19 cellular contexts compared by ENCODE assay signal in the genomic region with DNA sequence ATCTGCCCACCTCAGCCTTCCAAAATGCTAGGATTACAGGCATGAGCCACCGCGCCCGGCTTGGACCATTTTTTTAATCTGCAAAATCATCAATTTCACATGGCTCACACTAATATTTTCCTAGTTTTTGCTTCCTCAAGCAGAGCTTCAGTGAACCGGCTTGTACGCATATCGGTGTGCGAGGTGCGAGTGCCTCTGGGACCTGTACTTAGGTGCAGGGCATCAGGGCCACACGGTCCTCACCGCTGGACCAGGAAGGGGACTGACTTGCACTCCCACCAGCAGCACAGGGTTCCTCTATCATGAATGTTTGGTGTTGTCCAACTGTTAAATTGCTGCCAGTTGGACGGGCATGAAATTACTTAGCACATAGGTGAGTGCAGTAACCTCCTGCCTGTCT. TPM values are rescaled to one million over a fixed set of nuclear protein-coding genes. Genes with fewer than 3 reads are reported as not detected.
DNase-seq lines count a peak whose midpoint lies in the region; ATAC-seq and TF ChIP-seq lines count a peak whose summit lies in the region.
"Had no signal": no experiment of that assay in that cellular context is flagged by ENCODE, and none has a peak within 500 bp of the region (broad histone marks: within the 10 kb centered on the region; RNA-seq: fewer than 3 reads in every experiment).

No MANE protein-coding gene starts in this region.

- H3K18ac ChIP-seq in IMR-90 (ENCODE audit: low read depth, low read length) (no peak overlapping the region), neuronal stem cell (ENCODE audit: low read length) (no peak overlapping the region)

- WGBS in IMR-90 (ENCODE audit: extremely low coverage in 2 of 2, insufficient read length in 1 of 2), 2 experiments, result 84% methylated on average over 6 of the region's 11 CpGs; no CpG with 5 or more reads in 1 of the 2 experiments
- no CpG with 5 or more reads among the region's 11 CpGs for WGBS in neuronal stem cell (ENCODE audit: extremely low coverage in 2 of 2, insufficient read length in 2 of 2, insufficient replicate concordance in 1 of 2), 2 donors

- H3K27ac Mint-ChIP-seq in dendritic cell treated with granulocyte-macrophage colony-stimulating factor and Interleukin-4, amounts not matched to agents 40 ng/mL and 50 ng/mL, for 4 days, result peak overlapping the region; percentile 47
- H3K27ac Mint-ChIP-seq: B cell; CD4-positive, CD25-positive, alpha-beta regulatory T cell; CD8-positive, alpha-beta T cell; GM23338; HFFc6 had no signal

- TF ChIP-seq RAD21 in IMR-90 (IDR thresholded peaks at IDR 0.05; ENCODE audit: low read length), result no peak

- intact Hi-C loops in IMR-90 (cut with micrococcal nuclease), result no loop called here
- intact Hi-C loops in dendritic cell treated with granulocyte-macrophage colony-stimulating factor and Interleukin-4, amounts not matched to agents 40 ng/mL and 50 ng/mL, for 4 days (cut with micrococcal nuclease), result loop anchor here (5.0 kb wide), 1 partner anchor 35 kb away; no protein-coding TSS in a partner anchor

- H2BK15ac ChIP-seq in IMR-90 (ENCODE audit: low read depth, low read length) (no peak overlapping the region), neuronal stem cell (ENCODE audit: low read length) (no peak overlapping the region)

- H3K9me3 ChIP-seq in IMR-90 (ENCODE audit: control insufficient read depth, insufficient read depth, low read length), result 0 out of 2 replicates have a peak, but pooled peaks cover 2% of the 10 kb centered on the region
- H3K9me3 ChIP-seq in neuronal stem cell (replicated peaks in 1 of 2; ENCODE audit: control insufficient read depth in 2 of 2, insufficient read depth in 1 of 2, low read depth in 1 of 2, low read length in 2 of 2), result no peaks in the 10 kb centered on the region
- H3K9me3 ChIP-seq: BLaER1, Caco-2, HAP-1 had no signal

- H3K4me3 Mint-ChIP-seq in dendritic cell treated with granulocyte-macrophage colony-stimulating factor and Interleukin-4, amounts not matched to agents 40 ng/mL and 50 ng/mL, for 4 days, result no peak overlapping the region
- H3K4me3 Mint-ChIP-seq: B cell; CD4-positive, CD25-positive, alpha-beta regulatory T cell; CD8-positive, alpha-beta T cell; GM23338; HFFc6 had no signal

- ATAC-seq in IMR-90 (ENCODE audit: low read depth), result no peak
- ATAC-seq: CD8-positive, alpha-beta T cell; GM23338 had no signal

- no peak overlapping the region for H3K23ac ChIP-seq in IMR-90 (ENCODE audit: low read depth, low read length)
- H3K23ac ChIP-seq in neuronal stem cell (ENCODE audit: low read depth, low read length, poor library complexity), result peak overlapping the region; percentile 25

- H4K8ac ChIP-seq in IMR-90 (ENCODE audit: low read depth in 2 of 2, low read length in 2 of 2) (no peak overlapping the region), neuronal stem cell (ENCODE audit: low read depth, low read length) (no peak overlapping the region)

- TF ChIP-seq POLR2A in IMR-90 (IDR thresholded peaks at IDR 0.05; ENCODE audit: low read depth, low read length), result no peak

- CTCF ChIA-PET in IMR-90 (lab: Yijun Ruan, JAX), result interaction anchor here (0.7 kb wide), 1 partner anchor 574 kb away, joined by 3 read pairs; no protein-coding TSS in a partner anchor

- BruUV-seq in IMR-90 (replicated peaks; lab: Mats Ljungman, UMichigan), result no TSS peak

- dilution Hi-C loops in IMR-90 (cut with HindIII; ENCODE audit: low sequenced_read_pairs, unreplicated experiment), result no loop called here

- H3K79me1 ChIP-seq in IMR-90 (ENCODE audit: low read depth in 1 of 2, low read length in 2 of 2) (no peaks in the 10 kb centered on the region), neuronal stem cell (ENCODE audit: low read depth, low read length) (no peaks in the 10 kb centered on the region)

- in situ Hi-C loops in IMR-90 (cut with MboI; ENCODE audit: low sequenced_read_pairs) (no loop called here), GM13976 (cut with MboI; ENCODE audit: low sequenced_read_pairs, unreplicated experiment) (no loop called here)

- no peak overlapping the region for H3K4me2 ChIP-seq in IMR-90 (ENCODE audit: low read depth, low read length)
- no peak overlapping the region for H3K4me2 ChIP-seq in neuronal stem cell (ENCODE audit: insufficient read depth, low read length, poor library complexity, severe bottlenecking)
- H3K4me2 ChIP-seq: BLaER1, GM23338 had no signal

- H2AFZ ChIP-seq in IMR-90 (replicated peaks; ENCODE audit: low read length, poor library complexity) (peak overlapping the region; percentile 35), neuronal stem cell (ENCODE audit: low read length) (no peak overlapping the region)
- H2AFZ ChIP-seq: GM23338 had no signal

- H4K91ac ChIP-seq in IMR-90 (ENCODE audit: insufficient read depth, low read depth, low read length) (no peak overlapping the region), neuronal stem cell (ENCODE audit: low read depth, low read length, poor library complexity) (no peak overlapping the region)

- H2AK5ac ChIP-seq in IMR-90 (ENCODE audit: low read depth, low read length), result no peak overlapping the region
- peak overlapping the region; percentile 40 for H2AK5ac ChIP-seq in neuronal stem cell (ENCODE audit: low read depth, low read length)

- H3K27me3 ChIP-seq in IMR-90 (ENCODE audit: control insufficient read depth, insufficient read depth, low read length), result peaks cover 63% of the 10 kb centered on the region
- peaks cover 0 to 52% (median 0%) of the 10 kb centered on the region in 3 experiments for H3K27me3 ChIP-seq in neuronal stem cell (ENCODE audit: control insufficient read depth in 3 of 3, insufficient read depth in 3 of 3, low read depth in 1 of 3, low read length in 3 of 3)
- H3K27me3 ChIP-seq: BLaER1 had no signal

- H4K20me1 ChIP-seq in IMR-90 (ENCODE audit: insufficient read depth, low read length), result no peaks in the 10 kb centered on the region; the same call in 1 of the 2 replicates
- H4K20me1 ChIP-seq: BLaER1 had no signal

- no peak overlapping the region for H3K27ac ChIP-seq in IMR-90 (ENCODE audit: insufficient read depth, low read length)
- H3K27ac ChIP-seq in neuronal stem cell (replicated peaks; ENCODE audit: low read length), result no peak overlapping the region
- H3K27ac ChIP-seq: BLaER1, C4-2B had no signal

- H3K9me3 Mint-ChIP-seq in dendritic cell treated with granulocyte-macrophage colony-stimulating factor and Interleukin-4, amounts not matched to agents 40 ng/mL and 50 ng/mL, for 4 days, result no peaks in the 10 kb centered on the region
- H3K9me3 Mint-ChIP-seq: CD8-positive, alpha-beta T cell; GM23338; HFFc6 had no signal

- no peak overlapping the region for H3K14ac ChIP-seq in IMR-90 (replicated peaks; ENCODE audit: low read depth, low read length)
- H3K14ac ChIP-seq in neuronal stem cell (ENCODE audit: low read length), result no peak overlapping the region

- H3K36me3 Mint-ChIP-seq in dendritic cell treated with granulocyte-macrophage colony-stimulating factor and Interleukin-4, amounts not matched to agents 40 ng/mL and 50 ng/mL, for 4 days (ENCODE audit: low read depth), result no peaks in the 10 kb centered on the region
- H3K36me3 Mint-ChIP-seq: CD8-positive, alpha-beta T cell had no signal

- H2BK20ac ChIP-seq in IMR-90 (ENCODE audit: low read depth, low read length), result no peak overlapping the region

- H3K4ac ChIP-seq in IMR-90 (ENCODE audit: low read depth, low read length), result no peak overlapping the region
- no peak overlapping the region for H3K4ac ChIP-seq in neuronal stem cell (ENCODE audit: low read length)

- TF ChIP-seq CTCF in IMR-90 (conservative IDR thresholded peaks at IDR 0.05; ENCODE audit: low read depth, low read length) (no peak), GM13976 (IDR thresholded peaks at IDR 0.05; ENCODE audit: borderline replicate concordance, control extremely low read depth, extremely low read depth, insufficient read depth, missing control alignments) (no peak)

- H3K9ac ChIP-seq in IMR-90 (ENCODE audit: low read depth, low read length) (no peak overlapping the region), neuronal stem cell (ENCODE audit: low read depth, low read length, poor library complexity) (no peak overlapping the region)
- H3K9ac ChIP-seq: BLaER1 had no signal

- no peak overlapping the region for H2BK120ac ChIP-seq in IMR-90 (ENCODE audit: low read depth, low read length)
- H2BK120ac ChIP-seq in neuronal stem cell (ENCODE audit: low read depth, low read length), result no peak overlapping the region

- POLR2A ChIA-PET in IMR-90 (lab: Charles Lee; ENCODE audit: unreplicated experiment), result no interaction called here

- H3K27me3 Mint-ChIP-seq in dendritic cell treated with granulocyte-macrophage colony-stimulating factor and Interleukin-4, amounts not matched to agents 40 ng/mL and 50 ng/mL, for 4 days, result peaks cover 22% of the 10 kb centered on the region

- no peaks in the 10 kb centered on the region for H3K9me1 ChIP-seq in IMR-90 (ENCODE audit: insufficient read depth, low read length)

- DNase-seq in IMR-90, result no peak
- no peak for DNase-seq in neuronal stem cell (ENCODE audit: low spot score)
- DNase-seq in activated effector memory CD4-positive, alpha-beta T cell treated with Interleukin-2 at 50 U/mL for 16 hours, result no peak
- no peak for DNase-seq in GM13976 (ENCODE audit: low spot score)
- DNase-seq in HK-2 (ENCODE audit: unreplicated experiment), result no peak
- DNase-seq: Caco-2; CD4-positive, CD25-positive, alpha-beta regulatory T cell; CD8-positive, alpha-beta T cell; DMS153; DND-41; HFFc6 had no signal

- peaks cover 51% of the 10 kb centered on the region for H3K4me1 Mint-ChIP-seq in dendritic cell treated with granulocyte-macrophage colony-stimulating factor and Interleukin-4, amounts not matched to agents 40 ng/mL and 50 ng/mL, for 4 days (ENCODE audit: low read depth)
- H3K4me1 Mint-ChIP-seq: B cell; CD4-positive, CD25-positive, alpha-beta regulatory T cell; GM23338 had no signal

- no peaks in the 10 kb centered on the region for H3K4me1 ChIP-seq in IMR-90 (ENCODE audit: control insufficient read depth, insufficient read depth, low read length)
- no peaks in the 10 kb centered on the region for H3K4me1 ChIP-seq in neuronal stem cell (ENCODE audit: control insufficient read depth in 2 of 2, insufficient read depth in 1 of 2, low read depth in 1 of 2, low read length in 2 of 2)
- H3K4me1 ChIP-seq: BLaER1, Caco-2, HAP-1 had no signal

- H2BK5ac ChIP-seq in IMR-90 (ENCODE audit: low read depth, low read length, poor library complexity, severe bottlenecking) (no peak overlapping the region), neuronal stem cell (ENCODE audit: low read length) (no peak overlapping the region)

- no peak overlapping the region for H3K56ac ChIP-seq in IMR-90 (ENCODE audit: extremely low read depth, insufficient read depth, low read length)

- H3K36me3 ChIP-seq in IMR-90 (ENCODE audit: control insufficient read depth, insufficient read depth, low read length) (no peaks in the 10 kb centered on the region), neuronal stem cell (replicated peaks in 1 of 2; ENCODE audit: control insufficient read depth in 2 of 2, insufficient read depth in 2 of 2, low read length in 2 of 2) (no peaks in the 10 kb centered on the region)
- H3K36me3 ChIP-seq: BLaER1, HAP-1 had no signal

- H2BK12ac ChIP-seq in neuronal stem cell (ENCODE audit: low read length), result no peak overlapping the region

- H3K4me3 ChIP-seq in IMR-90 (ENCODE audit: insufficient read depth, low read depth, low read length) (no peak overlapping the region), neuronal stem cell (ENCODE audit: low read length in 2 of 2) (no peak overlapping the region)
- H3K4me3 ChIP-seq: BLaER1, GM23338, HAP-1 had no signal

- no peak overlapping the region for H2AK9ac ChIP-seq in IMR-90 (replicated peaks; ENCODE audit: low read depth, low read length, poor library complexity)

- no peak overlapping the region for H4K5ac ChIP-seq in IMR-90 (ENCODE audit: low read depth, low read length)

RNA-seq across cellular contexts. Expression of a gene that starts 15.4 kb away (rescaled TPM):
- not detected in 2 replicates for total RNA-seq in IMR-90 (2012; rRNA removed)
- polyA plus RNA-seq in IMR-90 (2012; rRNA removed), result not detected in 2 replicates
- polyA plus RNA-seq in IMR-90 (2012; cell fraction: cytosol; rRNA removed), result not detected in 2 replicates
- polyA plus RNA-seq in IMR-90 (2012; cell fraction: nucleus; rRNA removed; ENCODE audit: low replicate concordance), result not detected in 2 replicates
- 0.10 TPM for polyA plus RNA-seq in neuronal stem cell (2013, experiment 1 of 2)
- 0.03 TPM for polyA plus RNA-seq in neuronal stem cell (2013, experiment 2 of 2)
- total RNA-seq: A172; B cell; Caco-2; CD4-positive, CD25-positive, alpha-beta regulatory T cell; CD8-positive, alpha-beta T cell; HFFc6 had no signal
- polyA plus RNA-seq: AG04450; CD4-positive, CD25-positive, alpha-beta regulatory T cell had no signal

RNA-seq across cellular contexts. Expression of a gene that starts 15.6 kb away (rescaled TPM):
- total RNA-seq in IMR-90 (2012; rRNA removed), result not detected in 2 replicates
- polyA plus RNA-seq in IMR-90 (2012; rRNA removed), result not detected in 2 replicates
- not detected in 2 replicates for polyA plus RNA-seq in IMR-90 (2012; cell fraction: cytosol; rRNA removed)
- not detected in 2 replicates for polyA plus RNA-seq in IMR-90 (2012; cell fraction: nucleus; rRNA removed; ENCODE audit: low replicate concordance)
- not detected for polyA plus RNA-seq in neuronal stem cell (2013, experiment 1 of 2)
- polyA plus RNA-seq in neuronal stem cell (2013, experiment 2 of 2), result not detected
- total RNA-seq: A172; B cell; Caco-2; CD4-positive, CD25-positive, alpha-beta regulatory T cell; CD8-positive, alpha-beta T cell; GM23338; HFFc6 had no signal
- polyA plus RNA-seq: AG04450; CD4-positive, CD25-positive, alpha-beta regulatory T cell had no signal

RNA-seq across cellular contexts. Expression of a gene that starts 40.8 kb away (rescaled TPM):
- total RNA-seq in IMR-90 (2012; rRNA removed), result 24.7 and 25.3 TPM in 2 replicates
- polyA plus RNA-seq in IMR-90 (2012; rRNA removed), result 20.6 and 21.3 TPM in 2 replicates
- 5.2 and 5.9 TPM in 2 replicates for polyA plus RNA-seq in IMR-90 (2012; cell fraction: cytosol; rRNA removed)
- 17.5 and 18.6 TPM in 2 replicates for polyA plus RNA-seq in IMR-90 (2012; cell fraction: nucleus; rRNA removed; ENCODE audit: low replicate concordance)
- polyA plus RNA-seq in neuronal stem cell (2013, experiment 1 of 2), result 50.6 TPM
- polyA plus RNA-seq in neuronal stem cell (2013, experiment 2 of 2), result 49.4 TPM

RNA-seq across cellular contexts. Expression of a gene that starts 49.9 kb away (rescaled TPM):
- under 0.01 TPM in 1 of 2 replicates, not detected in the other for total RNA-seq in IMR-90 (2012; rRNA removed)
- polyA plus RNA-seq in IMR-90 (2012; rRNA removed), result 0.03 and 0.09 TPM in 2 replicates
- polyA plus RNA-seq in IMR-90 (2012; cell fraction: cytosol; rRNA removed), result 0.05 TPM in 1 of 2 replicates, not detected in the other
- polyA plus RNA-seq in IMR-90 (2012; cell fraction: nucleus; rRNA removed; ENCODE audit: low replicate concordance), result 0.03 and 0.11 TPM in 2 replicates
- polyA plus RNA-seq in neuronal stem cell (2013, experiment 1 of 2), result 0.66 TPM
- polyA plus RNA-seq in neuronal stem cell (2013, experiment 2 of 2), result 0.51 TPM
- total RNA-seq: A172; B cell; CD4-positive, CD25-positive, alpha-beta regulatory T cell; CD8-positive, alpha-beta T cell had no signal
- polyA plus RNA-seq: CD4-positive, CD25-positive, alpha-beta regulatory T cell had no signal
